Comparison of ENCODE assay signal across 12 cellular contexts in genomic region chr17:40564195-40564882, GRCh38. TPM values are rescaled to one million over a fixed set of nuclear protein-coding genes. Genes with fewer than 3 reads are reported as not detected.
DNase-seq lines count a peak whose midpoint lies in the region; ATAC-seq, FAIRE-seq and TF ChIP-seq lines count a peak whose summit lies in the region.
"Had no signal": no experiment of that assay in that cellular context is flagged by ENCODE, and none has a peak within 500 bp of the region (broad histone marks: within the 10 kb centered on the region; RNA-seq: fewer than 3 reads in every experiment).

No MANE protein-coding gene starts in this region.

- intact Hi-C loops in colonic mucosa (cut with DNase I) = loop anchor here (5.0 kb wide), 1 partner anchor 167 kb away; no protein-coding TSS in a partner anchor

- H3K36me3 ChIP-seq in colonic mucosa = no peaks in the 10 kb centered on the region
- H3K36me3 ChIP-seq: esophagus squamous epithelium had no signal

- no peak overlapping the region for H3K9ac ChIP-seq in colonic mucosa (ENCODE audit: low read depth in 2 of 2, low read length in 2 of 2)

- H3K9me3 ChIP-seq in colonic mucosa = no peaks in the 10 kb centered on the region
- H3K9me3 ChIP-seq: esophagus squamous epithelium had no signal

- peak; percentile 13 for DNase-seq in GM13976 (ENCODE audit: low spot score)
- peak; percentile 66 for DNase-seq in activated CD4-positive, alpha-beta T cell treated with anti-CD3 and anti-CD28 coated beads for 48 hours
- DNase-seq in colonic mucosa = no peak
- DNase-seq in NCI-H2107 treated with DMSO at 0.1 percent for 48 hours (lab: John Stamatoyannopoulos, UW; ENCODE audit: unreplicated experiment) = no peak
- no peak for DNase-seq in HTR-8/SVneo (ENCODE audit: insufficient read length, low spot score)
- DNase-seq: esophagus squamous epithelium, NCI-H1694 treated with DMSO at 0.1 percent for 48 hours had no signal

- H3K4me3 Mint-ChIP-seq in stimulated activated memory B cell treated with anti-CD40 and anti-IgM and Interleukin-4, amounts not matched to agents 10 μg/mL and 1 μg/mL and 100 μg/mL, for 72 hours = peak overlapping the region; percentile 92

- no peak for TF ChIP-seq CTCF in GM13976 (IDR thresholded peaks at IDR 0.05; ENCODE audit: borderline replicate concordance, control extremely low read depth, extremely low read depth, insufficient read depth, missing control alignments)
- no peak for TF ChIP-seq CTCF in colonic mucosa (IDR thresholded peaks at IDR 0.05)

- no peaks in the 10 kb centered on the region for H3K9me3 Mint-ChIP-seq in stimulated activated memory B cell treated with anti-CD40 and anti-IgM and Interleukin-4, amounts not matched to agents 10 μg/mL and 1 μg/mL and 100 μg/mL, for 72 hours

- no peaks in the 10 kb centered on the region for H3K27me3 ChIP-seq in colonic mucosa

- H3K27ac Mint-ChIP-seq in stimulated activated memory B cell treated with anti-CD40 and anti-IgM and Interleukin-4, amounts not matched to agents 10 μg/mL and 1 μg/mL and 100 μg/mL, for 72 hours = peak overlapping the region; percentile 89

- peak overlapping the region; percentile 15 for H3K4me3 ChIP-seq in colonic mucosa

- H3K4me1 Mint-ChIP-seq in stimulated activated memory B cell treated with anti-CD40 and anti-IgM and Interleukin-4, amounts not matched to agents 10 μg/mL and 1 μg/mL and 100 μg/mL, for 72 hours = peaks cover 58% of the 10 kb centered on the region

- no peaks in the 10 kb centered on the region for H3K27me3 Mint-ChIP-seq in stimulated activated memory B cell treated with anti-CD40 and anti-IgM and Interleukin-4, amounts not matched to agents 10 μg/mL and 1 μg/mL and 100 μg/mL, for 72 hours

- no peak overlapping the region for H3K27ac ChIP-seq in colonic mucosa

- in situ Hi-C loops in GM13976 (cut with MboI; ENCODE audit: low sequenced_read_pairs, unreplicated experiment) = no loop called here

- no peak for ATAC-seq in stimulated activated memory B cell treated with anti-CD40 and anti-IgM and Interleukin-4, amounts not matched to agents 10 μg/mL and 1 μg/mL and 100 μg/mL, for 72 hours
- no peak for ATAC-seq in SK-N-SH treated with all-trans-retinoic acid at 6 μM for 48 hours

- peaks cover 9% of the 10 kb centered on the region for H3K4me1 ChIP-seq in colonic mucosa

- FAIRE-seq in HTR-8/SVneo (lab: Jason Lieb, UNC) = no peak
- FAIRE-seq: astrocyte, keratinocyte, RCC 7860 had no signal

- peaks cover 61% of the 10 kb centered on the region for H3K36me3 Mint-ChIP-seq in stimulated activated memory B cell treated with anti-CD40 and anti-IgM and Interleukin-4, amounts not matched to agents 10 μg/mL and 1 μg/mL and 100 μg/mL, for 72 hours

TF ChIP-seq in SK-N-SH treated with all-trans-retinoic acid at 6 μM for 48 hours, 23 proteins besides CTCF, POLR2A, EP300 and RAD21:
- no peak for TF ChIP-seq ARNTL (CRISPR knock-in tag; IDR thresholded peaks at IDR 0.05; ENCODE audit: borderline replicate concordance, low read depth)
- no peak for TF ChIP-seq CSDC2 (CRISPR knock-in tag; IDR thresholded peaks at IDR 0.05)
- TF ChIP-seq RARB (CRISPR knock-in tag; IDR thresholded peaks at IDR 0.05) = no peak
- TF ChIP-seq PPARA (CRISPR knock-in tag; IDR thresholded peaks at IDR 0.05; ENCODE audit: borderline replicate concordance) = no peak

RNA-seq across cellular contexts. Expression of gene CCR7, which starts 0.9 kb away (rescaled TPM):
- 1 to 10 TPM in 1 of 2 donors, under 1 TPM in 1; 0.72 to 1.9 TPM for total RNA-seq in colonic mucosa
- total RNA-seq: astrocyte had no signal

Comparison
In these comparisons a context has a peak if more than half of its experiments do, and no peak if none do; other contexts are left out.
1. DNase-seq: peak in GM13976 (single experiment) and activated CD4-positive, alpha-beta T cell treated with anti-CD3 and anti-CD28 coated beads for 48 hours (single experiment); none in colonic mucosa (single experiment), NCI-H2107 treated with DMSO at 0.1 percent for 48 hours (single experiment) and HTR-8/SVneo (single experiment).